Comparison of ENCODE assay signal across 1 cellular context in genomic region chr22:48567213-48567975, GRCh38.
TF ChIP-seq lines count a peak whose summit lies in the region.

No MANE protein-coding gene starts in this region.

TF ChIP-seq in K562, 482 proteins besides CTCF, POLR2A, EP300 and RAD21 (continued from another document and continues in another):
- TF ChIP-seq, protein P1, sequence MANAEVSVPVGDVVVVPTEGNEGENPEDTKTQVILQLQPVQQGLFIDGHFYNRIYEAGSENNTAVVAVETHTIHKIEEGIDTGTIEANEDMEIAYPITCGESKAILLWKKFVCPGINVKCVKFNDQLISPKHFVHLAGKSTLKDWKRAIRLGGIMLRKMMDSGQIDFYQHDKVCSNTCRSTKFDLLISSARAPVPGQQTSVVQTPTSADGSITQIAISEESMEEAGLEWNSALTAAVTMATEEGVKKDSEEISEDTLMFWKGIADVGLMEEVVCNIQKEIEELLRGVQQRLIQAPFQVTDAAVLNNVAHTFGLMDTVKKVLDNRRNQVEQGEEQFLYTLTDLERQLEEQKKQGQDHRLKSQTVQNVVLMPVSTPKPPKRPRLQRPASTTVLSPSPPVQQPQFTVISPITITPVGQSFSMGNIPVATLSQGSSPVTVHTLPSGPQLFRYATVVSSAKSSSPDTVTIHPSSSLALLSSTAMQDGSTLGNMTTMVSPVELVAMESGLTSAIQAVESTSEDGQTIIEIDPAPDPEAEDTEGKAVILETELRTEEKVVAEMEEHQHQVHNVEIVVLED (CRISPR knock-in tag; IDR thresholded peaks at IDR 0.05): no peak
- no peak for TF ChIP-seq CBX1 (IDR thresholded peaks at IDR 0.05; ENCODE audit: low read depth)
- TF ChIP-seq CBFA2T3 (IDR thresholded peaks at IDR 0.05): peak; percentile 42
- TF ChIP-seq SAP30 (IDR thresholded peaks at IDR 0.05; ENCODE audit: borderline replicate concordance, insufficient read depth, low read depth, low read length, poor library complexity, severe bottlenecking): no peak
- TF ChIP-seq, protein P2, sequence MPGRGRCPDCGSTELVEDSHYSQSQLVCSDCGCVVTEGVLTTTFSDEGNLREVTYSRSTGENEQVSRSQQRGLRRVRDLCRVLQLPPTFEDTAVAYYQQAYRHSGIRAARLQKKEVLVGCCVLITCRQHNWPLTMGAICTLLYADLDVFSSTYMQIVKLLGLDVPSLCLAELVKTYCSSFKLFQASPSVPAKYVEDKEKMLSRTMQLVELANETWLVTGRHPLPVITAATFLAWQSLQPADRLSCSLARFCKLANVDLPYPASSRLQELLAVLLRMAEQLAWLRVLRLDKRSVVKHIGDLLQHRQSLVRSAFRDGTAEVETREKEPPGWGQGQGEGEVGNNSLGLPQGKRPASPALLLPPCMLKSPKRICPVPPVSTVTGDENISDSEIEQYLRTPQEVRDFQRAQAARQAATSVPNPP (IDR thresholded peaks at IDR 0.05; ENCODE audit: borderline replicate concordance, insufficient read depth, insufficient read length): no peak
- 0 out of 2 replicates have a peak, but pooled peaks have one; percentile 8 for TF ChIP-seq CBFA2T2 (conservative IDR thresholded peaks at IDR 0.05)
- TF ChIP-seq ZNF347 (CRISPR knock-in tag; IDR thresholded peaks at IDR 0.05; ENCODE audit: low read depth): no peak
- no peak for TF ChIP-seq ZBTB17 (CRISPR knock-in tag; IDR thresholded peaks at IDR 0.05)
- no peak for TF ChIP-seq RBM25 (IDR thresholded peaks at IDR 0.05; ENCODE audit: low read depth, low read length, severe bottlenecking)
- TF ChIP-seq TEAD4 (IDR thresholded peaks at IDR 0.05; ENCODE audit: low read length): 0 out of 2 replicates have a peak, but pooled peaks have one; percentile 8
- TF ChIP-seq TEAD4 (CRISPR knock-in tag; IDR thresholded peaks at IDR 0.05; ENCODE audit: borderline replicate concordance): no peak
- TF ChIP-seq, protein P3, sequence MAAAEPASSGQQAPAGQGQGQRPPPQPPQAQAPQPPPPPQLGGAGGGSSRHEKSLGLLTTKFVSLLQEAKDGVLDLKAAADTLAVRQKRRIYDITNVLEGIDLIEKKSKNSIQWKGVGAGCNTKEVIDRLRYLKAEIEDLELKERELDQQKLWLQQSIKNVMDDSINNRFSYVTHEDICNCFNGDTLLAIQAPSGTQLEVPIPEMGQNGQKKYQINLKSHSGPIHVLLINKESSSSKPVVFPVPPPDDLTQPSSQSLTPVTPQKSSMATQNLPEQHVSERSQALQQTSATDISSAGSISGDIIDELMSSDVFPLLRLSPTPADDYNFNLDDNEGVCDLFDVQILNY (CRISPR knock-in tag; IDR thresholded peaks at IDR 0.05): no peak
- no peak for TF ChIP-seq CREB5 (CRISPR knock-in tag; IDR thresholded peaks at IDR 0.05)
- TF ChIP-seq BCL6 (CRISPR knock-in tag; IDR thresholded peaks at IDR 0.05): no peak
- TF ChIP-seq FOXP1 (CRISPR knock-in tag; IDR thresholded peaks at IDR 0.05): no peak
- no peak for TF ChIP-seq RFX1 (IDR thresholded peaks at IDR 0.05)
- TF ChIP-seq, protein P4, sequence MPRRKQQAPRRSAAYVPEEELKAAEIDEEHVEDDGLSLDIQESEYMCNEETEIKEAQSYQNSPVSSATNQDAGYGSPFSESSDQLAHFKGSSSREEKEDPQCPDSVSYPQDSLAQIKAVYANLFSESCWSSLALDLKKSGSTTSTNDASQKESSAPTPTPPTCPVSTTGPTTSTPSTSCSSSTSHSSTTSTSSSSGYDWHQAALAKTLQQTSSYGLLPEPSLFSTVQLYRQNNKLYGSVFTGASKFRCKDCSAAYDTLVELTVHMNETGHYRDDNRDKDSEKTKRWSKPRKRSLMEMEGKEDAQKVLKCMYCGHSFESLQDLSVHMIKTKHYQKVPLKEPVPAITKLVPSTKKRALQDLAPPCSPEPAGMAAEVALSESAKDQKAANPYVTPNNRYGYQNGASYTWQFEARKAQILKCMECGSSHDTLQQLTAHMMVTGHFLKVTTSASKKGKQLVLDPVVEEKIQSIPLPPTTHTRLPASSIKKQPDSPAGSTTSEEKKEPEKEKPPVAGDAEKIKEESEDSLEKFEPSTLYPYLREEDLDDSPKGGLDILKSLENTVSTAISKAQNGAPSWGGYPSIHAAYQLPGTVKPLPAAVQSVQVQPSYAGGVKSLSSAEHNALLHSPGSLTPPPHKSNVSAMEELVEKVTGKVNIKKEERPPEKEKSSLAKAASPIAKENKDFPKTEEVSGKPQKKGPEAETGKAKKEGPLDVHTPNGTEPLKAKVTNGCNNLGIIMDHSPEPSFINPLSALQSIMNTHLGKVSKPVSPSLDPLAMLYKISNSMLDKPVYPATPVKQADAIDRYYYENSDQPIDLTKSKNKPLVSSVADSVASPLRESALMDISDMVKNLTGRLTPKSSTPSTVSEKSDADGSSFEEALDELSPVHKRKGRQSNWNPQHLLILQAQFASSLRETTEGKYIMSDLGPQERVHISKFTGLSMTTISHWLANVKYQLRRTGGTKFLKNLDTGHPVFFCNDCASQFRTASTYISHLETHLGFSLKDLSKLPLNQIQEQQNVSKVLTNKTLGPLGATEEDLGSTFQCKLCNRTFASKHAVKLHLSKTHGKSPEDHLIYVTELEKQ (CRISPR knock-in tag; IDR thresholded peaks at IDR 0.05): no peak
- TF ChIP-seq CSDE1 (IDR thresholded peaks at IDR 0.05): no peak
- peak in 1 of 2 experiments; percentile 81; a peak in 1 of 4 replicates for TF ChIP-seq SRF (CRISPR knock-in tag; IDR thresholded peaks at IDR 0.05)
- TF ChIP-seq PRDM10 (IDR thresholded peaks at IDR 0.05; ENCODE audit: partially characterized antibody): no peak
- TF ChIP-seq, protein P5, sequence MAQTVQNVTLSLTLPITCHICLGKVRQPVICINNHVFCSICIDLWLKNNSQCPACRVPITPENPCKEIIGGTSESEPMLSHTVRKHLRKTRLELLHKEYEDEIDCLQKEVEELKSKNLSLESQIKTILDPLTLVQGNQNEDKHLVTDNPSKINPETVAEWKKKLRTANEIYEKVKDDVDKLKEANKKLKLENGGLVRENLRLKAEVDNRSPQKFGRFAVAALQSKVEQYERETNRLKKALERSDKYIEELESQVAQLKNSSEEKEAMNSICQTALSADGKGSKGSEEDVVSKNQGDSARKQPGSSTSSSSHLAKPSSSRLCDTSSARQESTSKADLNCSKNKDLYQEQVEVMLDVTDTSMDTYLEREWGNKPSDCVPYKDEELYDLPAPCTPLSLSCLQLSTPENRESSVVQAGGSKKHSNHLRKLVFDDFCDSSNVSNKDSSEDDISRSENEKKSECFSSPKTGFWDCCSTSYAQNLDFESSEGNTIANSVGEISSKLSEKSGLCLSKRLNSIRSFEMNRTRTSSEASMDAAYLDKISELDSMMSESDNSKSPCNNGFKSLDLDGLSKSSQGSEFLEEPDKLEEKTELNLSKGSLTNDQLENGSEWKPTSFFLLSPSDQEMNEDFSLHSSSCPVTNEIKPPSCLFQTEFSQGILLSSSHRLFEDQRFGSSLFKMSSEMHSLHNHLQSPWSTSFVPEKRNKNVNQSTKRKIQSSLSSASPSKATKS (CRISPR knock-in tag; IDR thresholded peaks at IDR 0.05): no peak
- TF ChIP-seq ZNF644 (tag; IDR thresholded peaks at IDR 0.05; ENCODE audit: low read depth): no peak
- no peak for TF ChIP-seq TAF15 (IDR thresholded peaks at IDR 0.05; ENCODE audit: low read depth, low read length)
- TF ChIP-seq, protein P6, sequence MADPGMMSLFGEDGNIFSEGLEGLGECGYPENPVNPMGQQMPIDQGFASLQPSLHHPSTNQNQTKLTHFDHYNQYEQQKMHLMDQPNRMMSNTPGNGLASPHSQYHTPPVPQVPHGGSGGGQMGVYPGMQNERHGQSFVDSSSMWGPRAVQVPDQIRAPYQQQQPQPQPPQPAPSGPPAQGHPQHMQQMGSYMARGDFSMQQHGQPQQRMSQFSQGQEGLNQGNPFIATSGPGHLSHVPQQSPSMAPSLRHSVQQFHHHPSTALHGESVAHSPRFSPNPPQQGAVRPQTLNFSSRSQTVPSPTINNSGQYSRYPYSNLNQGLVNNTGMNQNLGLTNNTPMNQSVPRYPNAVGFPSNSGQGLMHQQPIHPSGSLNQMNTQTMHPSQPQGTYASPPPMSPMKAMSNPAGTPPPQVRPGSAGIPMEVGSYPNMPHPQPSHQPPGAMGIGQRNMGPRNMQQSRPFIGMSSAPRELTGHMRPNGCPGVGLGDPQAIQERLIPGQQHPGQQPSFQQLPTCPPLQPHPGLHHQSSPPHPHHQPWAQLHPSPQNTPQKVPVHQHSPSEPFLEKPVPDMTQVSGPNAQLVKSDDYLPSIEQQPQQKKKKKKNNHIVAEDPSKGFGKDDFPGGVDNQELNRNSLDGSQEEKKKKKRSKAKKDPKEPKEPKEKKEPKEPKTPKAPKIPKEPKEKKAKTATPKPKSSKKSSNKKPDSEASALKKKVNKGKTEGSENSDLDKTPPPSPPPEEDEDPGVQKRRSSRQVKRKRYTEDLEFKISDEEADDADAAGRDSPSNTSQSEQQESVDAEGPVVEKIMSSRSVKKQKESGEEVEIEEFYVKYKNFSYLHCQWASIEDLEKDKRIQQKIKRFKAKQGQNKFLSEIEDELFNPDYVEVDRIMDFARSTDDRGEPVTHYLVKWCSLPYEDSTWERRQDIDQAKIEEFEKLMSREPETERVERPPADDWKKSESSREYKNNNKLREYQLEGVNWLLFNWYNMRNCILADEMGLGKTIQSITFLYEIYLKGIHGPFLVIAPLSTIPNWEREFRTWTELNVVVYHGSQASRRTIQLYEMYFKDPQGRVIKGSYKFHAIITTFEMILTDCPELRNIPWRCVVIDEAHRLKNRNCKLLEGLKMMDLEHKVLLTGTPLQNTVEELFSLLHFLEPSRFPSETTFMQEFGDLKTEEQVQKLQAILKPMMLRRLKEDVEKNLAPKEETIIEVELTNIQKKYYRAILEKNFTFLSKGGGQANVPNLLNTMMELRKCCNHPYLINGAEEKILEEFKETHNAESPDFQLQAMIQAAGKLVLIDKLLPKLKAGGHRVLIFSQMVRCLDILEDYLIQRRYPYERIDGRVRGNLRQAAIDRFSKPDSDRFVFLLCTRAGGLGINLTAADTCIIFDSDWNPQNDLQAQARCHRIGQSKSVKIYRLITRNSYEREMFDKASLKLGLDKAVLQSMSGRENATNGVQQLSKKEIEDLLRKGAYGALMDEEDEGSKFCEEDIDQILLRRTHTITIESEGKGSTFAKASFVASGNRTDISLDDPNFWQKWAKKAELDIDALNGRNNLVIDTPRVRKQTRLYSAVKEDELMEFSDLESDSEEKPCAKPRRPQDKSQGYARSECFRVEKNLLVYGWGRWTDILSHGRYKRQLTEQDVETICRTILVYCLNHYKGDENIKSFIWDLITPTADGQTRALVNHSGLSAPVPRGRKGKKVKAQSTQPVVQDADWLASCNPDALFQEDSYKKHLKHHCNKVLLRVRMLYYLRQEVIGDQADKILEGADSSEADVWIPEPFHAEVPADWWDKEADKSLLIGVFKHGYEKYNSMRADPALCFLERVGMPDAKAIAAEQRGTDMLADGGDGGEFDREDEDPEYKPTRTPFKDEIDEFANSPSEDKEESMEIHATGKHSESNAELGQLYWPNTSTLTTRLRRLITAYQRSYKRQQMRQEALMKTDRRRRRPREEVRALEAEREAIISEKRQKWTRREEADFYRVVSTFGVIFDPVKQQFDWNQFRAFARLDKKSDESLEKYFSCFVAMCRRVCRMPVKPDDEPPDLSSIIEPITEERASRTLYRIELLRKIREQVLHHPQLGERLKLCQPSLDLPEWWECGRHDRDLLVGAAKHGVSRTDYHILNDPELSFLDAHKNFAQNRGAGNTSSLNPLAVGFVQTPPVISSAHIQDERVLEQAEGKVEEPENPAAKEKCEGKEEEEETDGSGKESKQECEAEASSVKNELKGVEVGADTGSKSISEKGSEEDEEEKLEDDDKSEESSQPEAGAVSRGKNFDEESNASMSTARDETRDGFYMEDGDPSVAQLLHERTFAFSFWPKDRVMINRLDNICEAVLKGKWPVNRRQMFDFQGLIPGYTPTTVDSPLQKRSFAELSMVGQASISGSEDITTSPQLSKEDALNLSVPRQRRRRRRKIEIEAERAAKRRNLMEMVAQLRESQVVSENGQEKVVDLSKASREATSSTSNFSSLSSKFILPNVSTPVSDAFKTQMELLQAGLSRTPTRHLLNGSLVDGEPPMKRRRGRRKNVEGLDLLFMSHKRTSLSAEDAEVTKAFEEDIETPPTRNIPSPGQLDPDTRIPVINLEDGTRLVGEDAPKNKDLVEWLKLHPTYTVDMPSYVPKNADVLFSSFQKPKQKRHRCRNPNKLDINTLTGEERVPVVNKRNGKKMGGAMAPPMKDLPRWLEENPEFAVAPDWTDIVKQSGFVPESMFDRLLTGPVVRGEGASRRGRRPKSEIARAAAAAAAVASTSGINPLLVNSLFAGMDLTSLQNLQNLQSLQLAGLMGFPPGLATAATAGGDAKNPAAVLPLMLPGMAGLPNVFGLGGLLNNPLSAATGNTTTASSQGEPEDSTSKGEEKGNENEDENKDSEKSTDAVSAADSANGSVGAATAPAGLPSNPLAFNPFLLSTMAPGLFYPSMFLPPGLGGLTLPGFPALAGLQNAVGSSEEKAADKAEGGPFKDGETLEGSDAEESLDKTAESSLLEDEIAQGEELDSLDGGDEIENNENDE (IDR thresholded peaks at IDR 0.05; ENCODE audit: low read depth, low read length): no peak
- no peak for TF ChIP-seq RBM14 (IDR thresholded peaks at IDR 0.05; ENCODE audit: borderline replicate concordance, insufficient read depth, low read depth, low read length)
- no peak for TF ChIP-seq SPI1 (IDR thresholded peaks at IDR 0.05; ENCODE audit: borderline replicate concordance, low read depth, low read length)
- TF ChIP-seq PTBP1 (IDR thresholded peaks at IDR 0.05; ENCODE audit: low read depth, low read length): no peak
- no peak for TF ChIP-seq HNRNPH1 (optimal IDR thresholded peaks at IDR 0.05; ENCODE audit: low read depth, low read length)
